Comparison of ENCODE assay signal across 14 cellular contexts in genomic region chr2:28250006-28250405, GRCh38.
DNase-seq lines count a peak whose midpoint lies in the region; ATAC-seq, FAIRE-seq and TF ChIP-seq lines count a peak whose summit lies in the region.
"Had no signal": no experiment of that assay in that cellular context is flagged by ENCODE, and none has a peak within 500 bp of the region (broad histone marks: within the 10 kb centered on the region; RNA-seq: fewer than 3 reads in every experiment).

No MANE protein-coding gene starts in this region.

- H2AFZ ChIP-seq in PC-3 (ENCODE audit: low read length), result no peak overlapping the region

- H4K20me1 ChIP-seq in PC-3 (ENCODE audit: low read length), result no peaks in the 10 kb centered on the region

- H3K9me3 Mint-ChIP-seq in nephron progenitor cell, result no peaks in the 10 kb centered on the region
- H3K9me3 Mint-ChIP-seq: naive thymus-derived CD4-positive, alpha-beta T cell had no signal

- DNase-seq in EH (ENCODE audit: low read depth) (peak; percentile 97), PC-3 (peak; percentile 95), choroid plexus epithelial cell (ENCODE audit: low read depth) (peak; percentile 88), renal cortical epithelial cell (ENCODE audit: low read depth) (peak; percentile 86), D721Med (ENCODE audit: insufficient read length, low spot score) (no peak), DMS153 treated with DMSO at 0.1 percent for 48 hours (lab: John Stamatoyannopoulos, UW; ENCODE audit: unreplicated experiment) (no peak), nephron progenitor cell (no peak)
- DNase-seq: activated CD4-positive, CD25-positive, alpha-beta regulatory T cell treated with anti-CD3 and anti-CD28 coated beads, Interleukin-2, amount 50 U/mL, for 72 hours; activated gamma-delta T cell; naive thymus-derived CD4-positive, alpha-beta T cell; NCI-H2029; RPMI8226; stimulated activated CD4-positive, alpha-beta T cell treated with anti-CD3 and anti-CD28 coated beads, Interleukin-15, amount 100 ng/mL, for 24 hours; stimulated activated naive CD8-positive, alpha-beta T cell treated with anti-CD3 and anti-CD28 coated beads, Interleukin-15, Interleukin-2, amounts not matched to agents 100 U/mL and 50 U/mL, for 24 hours had no signal

- CTCF ChIA-PET in PC-3 (lab: Charles Lee), result interaction anchor here (0.6 kb wide), 2 partner anchors 30 to 246 kb away, joined by 4 to 9 read pairs; no protein-coding TSS in a partner anchor

- no peak overlapping the region for H3K27ac ChIP-seq in PC-3 (ENCODE audit: low read length)

- intact Hi-C loops in PC-3 (cut with micrococcal nuclease), result no loop called here

- H3K36me3 ChIP-seq in PC-3 (ENCODE audit: low read depth, low read length), result no peaks in the 10 kb centered on the region

- no peak overlapping the region for H3K4me3 Mint-ChIP-seq in nephron progenitor cell

- no peaks in the 10 kb centered on the region for H3K9me2 ChIP-seq in PC-3 (replicated peaks; ENCODE audit: low read length)

- no peaks in the 10 kb centered on the region for H3K27me3 ChIP-seq in PC-3 (ENCODE audit: low read length)

- no peak overlapping the region for H3K9ac ChIP-seq in PC-3 (ENCODE audit: low read length)

- H3K4me1 ChIP-seq in PC-3 (ENCODE audit: insufficient read depth, low read length), result peaks cover 16% of the 10 kb centered on the region

- no peaks in the 10 kb centered on the region for H3K79me2 ChIP-seq in PC-3 (ENCODE audit: low read length)

- H3F3A ChIP-seq in PC-3 (ENCODE audit: low read length, unreplicated experiment), result no peaks in the 10 kb centered on the region

- BruUV-seq in PC-3 (replicated peaks; lab: Mats Ljungman, UMichigan), result no TSS peak

- no peaks in the 10 kb centered on the region for H3K9me3 ChIP-seq in PC-3 (ENCODE audit: low read length)

- no peaks in the 10 kb centered on the region for H3K36me3 Mint-ChIP-seq in nephron progenitor cell (ENCODE audit: low read depth)

- peaks cover 37% of the 10 kb centered on the region for H3K4me1 Mint-ChIP-seq in nephron progenitor cell

- H3K27me3 Mint-ChIP-seq in nephron progenitor cell (ENCODE audit: low read depth, poor library complexity), result no peaks in the 10 kb centered on the region
- H3K27me3 Mint-ChIP-seq: naive thymus-derived CD4-positive, alpha-beta T cell had no signal

- H3K4me3 ChIP-seq in PC-3 (ENCODE audit: low read length), result no peak overlapping the region
- no peak overlapping the region for H3K4me3 ChIP-seq in choroid plexus epithelial cell (ENCODE audit: low read depth, low read length)

- TF ChIP-seq CTCF in PC-3 (conservative IDR thresholded peaks at IDR 0.05; ENCODE audit: low read depth, low read length) (peak; percentile 37; the same call in 1 of the 2 replicates), choroid plexus epithelial cell (conservative IDR thresholded peaks at IDR 0.05; ENCODE audit: low read depth, low read length) (no peak), D721Med (IDR thresholded peaks at IDR 0.05; ENCODE audit: insufficient read depth, missing control alignments) (no peak), nephron progenitor cell (IDR thresholded peaks at IDR 0.05) (no peak)

- H3K27ac Mint-ChIP-seq in nephron progenitor cell, result no peak overlapping the region

- POLR2A ChIA-PET in PC-3 (lab: Charles Lee; ENCODE audit: unreplicated experiment), result interaction anchor here (0.6 to 0.9 kb wide), 6 partner anchors 105 to 1168 kb away, joined by 3 to 11 read pairs (median 5); no protein-coding TSS in a partner anchor

- no peak overlapping the region for H3K4me2 ChIP-seq in PC-3 (ENCODE audit: low read length)

- ATAC-seq in PC-3, result peak; percentile 100
- ATAC-seq: naive thymus-derived CD4-positive, alpha-beta T cell; stimulated activated naive CD8-positive, alpha-beta T cell treated with anti-CD3 and anti-CD28 coated beads, Interleukin-15, Interleukin-2, amounts not matched to agents 100 U/mL and 50 U/mL, for 24 hours had no signal

- FAIRE-seq in D721Med (lab: Jason Lieb, UNC), result no peak

Comparison
In these comparisons a context has a peak if more than half of its experiments do, and no peak if none do; other contexts are left out.
1. DNase-seq: peak in EH (single experiment), PC-3 (single experiment), choroid plexus epithelial cell (single experiment) and renal cortical epithelial cell (single experiment); none in D721Med (single experiment), DMS153 treated with DMSO at 0.1 percent for 48 hours (single experiment) and nephron progenitor cell (single experiment).